6 cellular contexts compared by ENCODE assay signal in genomic region chr17:45146616-45147101, GRCh38. TPM values are rescaled to one million over a fixed set of nuclear protein-coding genes. Genes with fewer than 3 reads are reported as not detected.
A peak's percentile ranks its signal among the peaks of the same experiment; 100 is the strongest.
DNase-seq lines count a peak whose midpoint lies in the region; ATAC-seq and TF ChIP-seq lines count a peak whose summit lies in the region.

No MANE protein-coding gene starts in this region.

- ATAC-seq in HG02981 (IDR thresholded peaks at IDR 0.05; ENCODE audit: unreplicated experiment): no peak

- in situ Hi-C loops in GM13977 (cut with MboI; ENCODE audit: low pct_unique_long_range_greater_than_20kb, low sequenced_read_pairs, unreplicated experiment): no loop called here

- DNase-seq in CD1c-positive myeloid dendritic cell (ENCODE audit: extremely low spot score) (peak; percentile 19), SJSA1 (ENCODE audit: low read depth in 1 of 2, low spot score in 2 of 2) (no peak), GM13977 (ENCODE audit: low spot score) (no peak), NCI-H774 (lab: John Stamatoyannopoulos, UW) (no peak)

- H3K4me1 ChIP-seq in SJSA1 (replicated peaks) (peaks cover 20% of the 10 kb centered on the region), iPS-18a (ENCODE audit: control insufficient read depth, low read depth, low read length) (peaks cover 21% of the 10 kb centered on the region)

- peak overlapping the region; percentile 98 for H3K9ac ChIP-seq in iPS-18a (ENCODE audit: low read length)

- H3K9me3 ChIP-seq in SJSA1 (replicated peaks) (no peaks in the 10 kb centered on the region), iPS-18a (ENCODE audit: control insufficient read depth, low read depth, low read length) (no peaks in the 10 kb centered on the region)

- peak overlapping the region; percentile 95 for H3K27ac ChIP-seq in SJSA1
- peak overlapping the region; percentile 91 for H3K27ac ChIP-seq in iPS-18a (ENCODE audit: low read length)

- no peak for TF ChIP-seq CTCF in GM13977 (IDR thresholded peaks at IDR 0.05; ENCODE audit: extremely low read depth, insufficient read depth, missing control alignments)

- H3K27me3 ChIP-seq in SJSA1 (replicated peaks) (no peaks in the 10 kb centered on the region), iPS-18a (ENCODE audit: control insufficient read depth, insufficient read depth, low read length) (no peaks in the 10 kb centered on the region)

- H3K36me3 ChIP-seq in SJSA1 (peaks cover 15% of the 10 kb centered on the region), iPS-18a (ENCODE audit: control insufficient read depth, low read depth, low read length) (no peaks in the 10 kb centered on the region)

- peak overlapping the region; percentile 47 for H3K4me3 ChIP-seq in SJSA1
- H3K4me3 ChIP-seq in iPS-18a (ENCODE audit: low read length): peak overlapping the region; percentile 92

RNA-seq across cellular contexts. Expression of gene HEXIM1, which starts 1.6 kb away (rescaled TPM):
- 7.2 and 7.3 TPM in 2 replicates for total RNA-seq in SJSA1 (2014; rRNA removed; shearing (Covaris generic))

RNA-seq across cellular contexts. Expression of gene ACBD4, which starts 11.2 kb away (rescaled TPM):
- 0.89 and 1.6 TPM in 2 replicates for total RNA-seq in SJSA1 (2014; rRNA removed; shearing (Covaris generic))

RNA-seq across cellular contexts. Expression of gene PLCD3, which starts 14.3 kb away (rescaled TPM):
- total RNA-seq in SJSA1 (2014; rRNA removed; shearing (Covaris generic)): 17.5 and 92.5 TPM in 2 replicates

RNA-seq across cellular contexts. Expression of gene HEXIM2, which starts 15.0 kb away (rescaled TPM):
- total RNA-seq in SJSA1 (2014; rRNA removed; shearing (Covaris generic)): 8.0 and 10.0 TPM in 2 replicates
